22 cellular contexts compared by ENCODE assay signal in genomic region chr7:148078126-148078525, GRCh38.
"Had no signal": no experiment of that assay in that cellular context is flagged by ENCODE, and none has a peak within 500 bp of the region (broad histone marks: within the 10 kb centered on the region; RNA-seq: fewer than 3 reads in every experiment).

No MANE protein-coding gene starts in this region.

- H3K4me1 ChIP-seq: left lung, prostate gland, upper lobe of right lung had no signal

- H3K4me3 ChIP-seq: esophagus muscularis mucosa, left lung, prostate gland, upper lobe of right lung had no signal

- H3K27ac ChIP-seq: brain microvascular endothelial cell, esophagus muscularis mucosa, left lung, prostate gland, upper lobe of right lung had no signal

- H3K9me3 Mint-ChIP-seq: activated naive CD4-positive, alpha-beta T cell treated with anti-CD3 and anti-CD28 coated beads, Interleukin-2, amount 50 U/mL, for 24 hours; activated T-helper 1 cell treated with anti-CD3 and anti-CD28 coated beads, Interleukin-12 subunit alpha, Interleukin-12 subunit beta, Interleukin-2, Interleukin-4 antibody, amounts not matched to agents 30 ng/mL and 10 ng/mL and 1 ng/mL, durations not matched to agents 14 hours and 24 hours and 36 hours had no signal

- DNase-seq: activated CD4-positive, alpha-beta T cell treated with anti-CD3 and anti-CD28 coated beads for 1 hour; activated CD4-positive, alpha-beta T cell treated with anti-CD3 and anti-CD28 coated beads, Interleukin-2, amount 50 U/mL, for 1 hour; activated CD8-positive, alpha-beta T cell treated with anti-CD3 and anti-CD28 coated beads, Interleukin-2, amount 10 ng/mL, durations not matched to agents 7 days and 5 days; activated gamma-delta T cell; aorta; brain microvascular endothelial cell; central memory CD4-positive, alpha-beta T cell; effector memory CD4-positive, alpha-beta T cell; glutamatergic neuron; hippocampal formation; kidney glomerular epithelial cell; left lung; midbrain; natural killer cell; stimulated activated CD4-positive, alpha-beta T cell treated with anti-CD3 and anti-CD28 coated beads, Interleukin-4, amount 100 ng/mL, for 24 hours; stimulated activated naive CD4-positive, alpha-beta T cell treated with Interleukin-2 at 50 U/mL for 16 hours; T-helper 9 cell; upper lobe of right lung had no signal

- H3K27me3 ChIP-seq: brain microvascular endothelial cell, esophagus muscularis mucosa, left lung, upper lobe of right lung had no signal

- H3K4me1 Mint-ChIP-seq: activated naive CD4-positive, alpha-beta T cell treated with anti-CD3 and anti-CD28 coated beads, Interleukin-2, amount 50 U/mL, for 24 hours; natural killer cell had no signal

- H3K36me3 ChIP-seq: brain microvascular endothelial cell, esophagus muscularis mucosa, left lung, prostate gland, upper lobe of right lung had no signal

- H3K27ac Mint-ChIP-seq: activated CD8-positive, alpha-beta T cell treated with anti-CD3 and anti-CD28 coated beads, Interleukin-2, amount 10 ng/mL, durations not matched to agents 7 days and 5 days; activated naive CD4-positive, alpha-beta T cell treated with anti-CD3 and anti-CD28 coated beads, Interleukin-2, amount 50 U/mL, for 24 hours; activated T-helper 1 cell treated with anti-CD3 and anti-CD28 coated beads, Interleukin-12 subunit alpha, Interleukin-12 subunit beta, Interleukin-2, Interleukin-4 antibody, amounts not matched to agents 30 ng/mL and 10 ng/mL and 1 ng/mL, durations not matched to agents 14 hours and 24 hours and 36 hours; natural killer cell had no signal

- H3K36me3 Mint-ChIP-seq: activated naive CD4-positive, alpha-beta T cell treated with anti-CD3 and anti-CD28 coated beads, Interleukin-2, amount 50 U/mL, for 24 hours; natural killer cell had no signal

- H3K4me3 Mint-ChIP-seq: activated CD8-positive, alpha-beta T cell treated with anti-CD3 and anti-CD28 coated beads, Interleukin-2, amount 10 ng/mL, durations not matched to agents 7 days and 5 days; activated naive CD4-positive, alpha-beta T cell treated with anti-CD3 and anti-CD28 coated beads, Interleukin-2, amount 50 U/mL, for 24 hours; activated T-helper 1 cell treated with anti-CD3 and anti-CD28 coated beads, Interleukin-12 subunit alpha, Interleukin-12 subunit beta, Interleukin-2, Interleukin-4 antibody, amounts not matched to agents 30 ng/mL and 10 ng/mL and 1 ng/mL, durations not matched to agents 14 hours and 24 hours and 36 hours; natural killer cell had no signal

- ATAC-seq: activated CD8-positive, alpha-beta T cell treated with anti-CD3 and anti-CD28 coated beads, Interleukin-2, amount 10 ng/mL, durations not matched to agents 7 days and 5 days; left lung; natural killer cell; upper lobe of right lung had no signal

- H3K9me3 ChIP-seq: esophagus muscularis mucosa, left lung, prostate gland, upper lobe of right lung had no signal
